8 cellular contexts compared by ENCODE assay signal in genomic region chr22:41445171-41446056, GRCh38. TPM values are rescaled to one million over a fixed set of nuclear protein-coding genes. Genes with fewer than 3 reads are reported as not detected.
A peak's percentile ranks its signal among the peaks of the same experiment; 100 is the strongest.
DNase-seq lines count a peak whose midpoint lies in the region; ATAC-seq and TF ChIP-seq lines count a peak whose summit lies in the region.

No MANE protein-coding gene starts in this region.

- peak overlapping the region; percentile 44 for H3K4me3 ChIP-seq in KMS-11 (IDR thresholded peaks at IDR 0.05; ENCODE audit: insufficient read depth, low read depth, low read length)
- peak overlapping the region; percentile 89 for H3K4me3 ChIP-seq in effector memory CD4-positive, alpha-beta T cell (ENCODE audit: insufficient read depth, low read depth, low read length, poor library complexity, severe bottlenecking)
- H3K4me3 ChIP-seq in muscle layer of duodenum (ENCODE audit: low read depth in 1 of 2, low read length in 2 of 2): peak overlapping the region; percentile 98 to 99
- peak overlapping the region; percentile 79 to 81 for H3K4me3 ChIP-seq in uterus

- POLR2A ChIA-PET in WTC11 (lab: Charles Lee): interaction anchor here (0.7 to 3.0 kb wide), 6 partner anchors 14 to 76 kb away, joined by 3 to 44 read pairs (median 8); partner anchors contain the start of genes ACO2, PHF5A and TEF

- H3K9ac ChIP-seq in KMS-11: peak overlapping the region; percentile 99

- H3K4me1 ChIP-seq in KMS-11 (ENCODE audit: low read depth, poor library complexity, severe bottlenecking) (peaks cover 41% of the 10 kb centered on the region), muscle layer of duodenum (ENCODE audit: control insufficient read depth in 1 of 2, insufficient read depth in 2 of 2, low read length in 2 of 2) (peaks cover 4 to 26% of the 10 kb centered on the region in 2 donors), uterus (no peaks in the 10 kb centered on the region)
- peaks cover 13% of the 10 kb centered on the region for H3K4me1 ChIP-seq in effector memory CD4-positive, alpha-beta T cell (ENCODE audit: control insufficient read depth, insufficient read depth, low read length, poor library complexity, severe bottlenecking)

- H3K27me3 ChIP-seq in KMS-11 (ENCODE audit: insufficient read depth, low read depth): no peaks in the 10 kb centered on the region
- H3K27me3 ChIP-seq in effector memory CD4-positive, alpha-beta T cell (replicated peaks; ENCODE audit: control insufficient read depth, insufficient read depth, low read length, poor library complexity, severe bottlenecking): no peaks in the 10 kb centered on the region
- H3K27me3 ChIP-seq in muscle layer of duodenum (ENCODE audit: low read depth, low read length): no peaks in the 10 kb centered on the region
- H3K27me3 ChIP-seq in uterus: no peaks in the 10 kb centered on the region

- H2AFZ ChIP-seq in KMS-11 (ENCODE audit: low read depth): no peak overlapping the region; the same call in 1 of the 2 replicates

- H3K36me3 ChIP-seq in KMS-11 (ENCODE audit: insufficient read depth): no peaks in the 10 kb centered on the region
- no peaks in the 10 kb centered on the region for H3K36me3 ChIP-seq in effector memory CD4-positive, alpha-beta T cell (ENCODE audit: control insufficient read depth, insufficient read depth, low read length)
- H3K36me3 ChIP-seq in muscle layer of duodenum (ENCODE audit: control insufficient read depth in 1 of 2, insufficient read depth in 2 of 2, low read length in 2 of 2): peaks cover 0 to 22% of the 10 kb centered on the region in 2 donors
- no peaks in the 10 kb centered on the region for H3K36me3 ChIP-seq in uterus

- peak overlapping the region; percentile 90 for H3K4me2 ChIP-seq in KMS-11

- CTCF ChIA-PET in WTC11 (lab: Charles Lee): interaction anchor here (0.8 to 2.7 kb wide), 7 partner anchors 23 to 87 kb away, joined by 3 to 20 read pairs (median 4); partner anchors contain the start of genes ACO2 and PHF5A

- no peaks in the 10 kb centered on the region for H3K9me3 ChIP-seq in effector memory CD4-positive, alpha-beta T cell (ENCODE audit: control insufficient read depth, low read length)
- no peaks in the 10 kb centered on the region for H3K9me3 ChIP-seq in muscle layer of duodenum (ENCODE audit: control insufficient read depth in 1 of 2, low read length in 2 of 2)
- H3K9me3 ChIP-seq in uterus: no peaks in the 10 kb centered on the region

- H3K79me2 ChIP-seq in KMS-11 (ENCODE audit: insufficient read depth, low read depth): peaks cover 69% of the 10 kb centered on the region

- peak overlapping the region; percentile 99 for H3K27ac Mint-ChIP-seq in WTC11

- ATAC-seq in WTC11 (no peak), GM18867 (IDR thresholded peaks at IDR 0.05; ENCODE audit: unreplicated experiment) (no peak)

- H3K4me3 Mint-ChIP-seq in WTC11: peak overlapping the region; percentile 96

- peaks cover 24% of the 10 kb centered on the region for H3K4me1 Mint-ChIP-seq in WTC11

- no peaks in the 10 kb centered on the region for H3K9me3 Mint-ChIP-seq in WTC11

- TF ChIP-seq CTCF in KMS-11 (conservative IDR thresholded peaks at IDR 0.05; ENCODE audit: low read depth, low read length) (no peak), WTC11 (IDR thresholded peaks at IDR 0.05) (no peak), uterus (IDR thresholded peaks at IDR 0.05) (no peak)

- no peaks in the 10 kb centered on the region; the same call in 1 of the 2 replicates for H4K20me1 ChIP-seq in KMS-11 (ENCODE audit: insufficient read depth)

- intact Hi-C loops in uterus (cut with DNase I; ENCODE audit: low total_unique reads): no loop called here

- H3K27ac ChIP-seq in KMS-11 (peak overlapping the region; percentile 97), muscle layer of duodenum (ENCODE audit: low read length) (peak overlapping the region; percentile 96), uterus (peak overlapping the region; percentile 98 to 99)
- H3K27ac ChIP-seq in effector memory CD4-positive, alpha-beta T cell (ENCODE audit: insufficient read depth, low read length, poor library complexity, severe bottlenecking): peak overlapping the region; percentile 95

- no peaks in the 10 kb centered on the region for H3K27me3 Mint-ChIP-seq in WTC11 (ENCODE audit: low read depth)

- H3K36me3 Mint-ChIP-seq in WTC11: peaks cover 31% of the 10 kb centered on the region

- DNase-seq in DMS153 (lab: John Stamatoyannopoulos, UW) (peak; percentile 3), WTC11 (ENCODE audit: low spot score) (peak; percentile 32), uterus (peak; percentile 32 to 43), COLO829 (ENCODE audit: low spot score) (no peak)
- DNase-seq in effector memory CD4-positive, alpha-beta T cell: no peak

- no peak for TF ChIP-seq POLR2A in uterus (IDR thresholded peaks at IDR 0.05)

TF ChIP-seq in WTC11, 78 proteins besides CTCF, POLR2A, EP300 and RAD21:
- TF ChIP-seq, protein P1, sequence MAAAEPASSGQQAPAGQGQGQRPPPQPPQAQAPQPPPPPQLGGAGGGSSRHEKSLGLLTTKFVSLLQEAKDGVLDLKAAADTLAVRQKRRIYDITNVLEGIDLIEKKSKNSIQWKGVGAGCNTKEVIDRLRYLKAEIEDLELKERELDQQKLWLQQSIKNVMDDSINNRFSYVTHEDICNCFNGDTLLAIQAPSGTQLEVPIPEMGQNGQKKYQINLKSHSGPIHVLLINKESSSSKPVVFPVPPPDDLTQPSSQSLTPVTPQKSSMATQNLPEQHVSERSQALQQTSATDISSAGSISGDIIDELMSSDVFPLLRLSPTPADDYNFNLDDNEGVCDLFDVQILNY (CRISPR knock-in tag; IDR thresholded peaks at IDR 0.05): 0 out of 2 replicates have a peak, but pooled peaks have one; percentile 20
- TF ChIP-seq RELA (CRISPR knock-in tag; IDR thresholded peaks at IDR 0.05; ENCODE audit: borderline replicate concordance): no peak
TF ChIP-seq in WTC11: peak in this region for 1.

RNA-seq across cellular contexts. Expression of gene TOB2, which starts 1.2 kb away (rescaled TPM):
- total RNA-seq in WTC11 (2021): 46.6 to 52.2 TPM (median 49.4 TPM) in 3 replicates
- total RNA-seq in uterus: 10 to 100 TPM; 15.6 to 97.1 (median 27.8) TPM

RNA-seq across cellular contexts. Expression of gene PHF5A, which starts 23.1 kb away (rescaled TPM):
- total RNA-seq in WTC11 (2021): 93.1 to 99.6 TPM (median 97.9 TPM) in 3 replicates
- total RNA-seq in uterus: 10 to 100 TPM; 38.5 to 65.1 (median 46.4) TPM

RNA-seq across cellular contexts. Expression of gene ACO2, which starts 23.5 kb away (rescaled TPM):
- total RNA-seq in WTC11 (2021) (98.3 to 104 TPM (median 99.3 TPM) in 3 replicates), uterus (10 to 100 TPM; 21.5 to 64.4 (median 47.1) TPM)

Comparison
In these comparisons a context has a peak if more than half of its experiments do, and no peak if none do; other contexts are left out.
1. DNase-seq: peak in DMS153 (single experiment), WTC11 (single experiment) and uterus (2 of 2); none in effector memory CD4-positive, alpha-beta T cell (0 of 3) and COLO829 (single experiment).
2. H3K4me3 ChIP-seq: peak in every context shown above with its lines; median percentile 98 in muscle layer of duodenum; 89 in effector memory CD4-positive, alpha-beta T cell; 80 in uterus; 44 in KMS-11.
3. Peak in every context shown above with its lines, with median percentiles within 50 percentile points of each other: H3K27ac ChIP-seq.